In the genomic region with DNA sequence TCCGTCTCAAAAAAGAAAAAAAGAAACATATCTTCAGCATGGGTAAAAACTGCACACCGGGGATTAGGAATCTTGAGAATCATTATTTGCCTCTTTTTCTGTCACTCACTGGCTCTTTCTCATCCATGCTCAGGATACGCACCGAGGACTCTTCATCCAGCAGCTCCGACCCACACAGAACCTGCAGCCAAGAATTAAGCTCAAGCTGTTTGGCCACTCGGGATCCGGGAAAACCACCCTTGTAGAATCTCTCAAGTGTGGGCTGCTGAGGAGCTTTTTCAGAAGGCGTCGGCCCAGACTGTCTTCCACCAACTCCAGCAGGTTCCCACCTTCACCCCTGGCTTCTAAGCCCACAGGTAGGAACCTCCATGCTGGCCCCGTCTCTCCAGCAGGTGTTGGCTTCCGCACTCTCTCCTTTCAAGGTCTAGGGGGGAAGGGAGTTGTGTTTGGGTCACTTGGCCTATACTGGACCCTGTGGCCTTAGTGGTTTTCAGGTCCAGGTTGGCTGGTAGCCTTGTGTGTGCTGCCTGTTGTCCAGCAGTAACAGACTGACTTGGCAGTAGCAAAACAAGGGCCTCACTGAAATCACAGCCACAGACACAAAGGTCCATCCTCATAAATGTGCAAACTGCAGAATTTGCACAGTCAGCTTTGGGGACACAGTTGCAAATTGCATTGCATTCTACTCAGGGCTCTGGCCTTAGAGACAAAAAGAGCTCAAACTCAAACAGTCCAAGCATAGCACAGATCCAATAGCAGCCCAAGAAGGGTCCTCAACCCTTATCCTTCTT, we compare ENCODE assay signal across 1 cellular context.
TF ChIP-seq lines count a peak whose summit lies in the region.

No MANE protein-coding gene starts in this region.

TF ChIP-seq in K562, 482 proteins besides CTCF, POLR2A, EP300 and RAD21:
- TF ChIP-seq C11orf30 (IDR thresholded peaks at IDR 0.05; ENCODE audit: low read depth) (peak; percentile 48; the same call in 1 of the 2 replicates), ZEB2 (IDR thresholded peaks at IDR 0.05) (no peak), TEAD4 (IDR thresholded peaks at IDR 0.05; ENCODE audit: low read length) (no peak), TEAD4 (CRISPR knock-in tag; IDR thresholded peaks at IDR 0.05; ENCODE audit: borderline replicate concordance) (no peak), MAFG (tag; conservative IDR thresholded peaks at IDR 0.05) (peak; percentile 38; the same call in 1 of the 2 replicates), ZNF316 (IDR thresholded peaks at IDR 0.05) (peak; percentile 63)
